Comparison of ENCODE assay signal across 27 cellular contexts in genomic region chr4:13922459-13922858, GRCh38.
DNase-seq lines count a peak whose midpoint lies in the region; ATAC-seq and TF ChIP-seq lines count a peak whose summit lies in the region.
"Had no signal": no experiment of that assay in that cellular context is flagged by ENCODE, and none has a peak within 500 bp of the region (broad histone marks: within the 10 kb centered on the region; RNA-seq: fewer than 3 reads in every experiment).

No MANE protein-coding gene starts in this region.

- H2AFZ ChIP-seq in MM.1S (ENCODE audit: low read length) (peak overlapping the region; percentile 38), mesenchymal stem cell (ENCODE audit: low read depth, low read length) (no peak overlapping the region), OCI-LY7 (ENCODE audit: low read length) (no peak overlapping the region)

- no peak overlapping the region for H4K91ac ChIP-seq in mesenchymal stem cell (ENCODE audit: low read length)

- DNase-seq in EH (ENCODE audit: low read depth): peak; percentile 27
- DNase-seq in MM.1S: peak; percentile 77
- DNase-seq in mesenchymal stem cell: no peak
- DNase-seq in OCI-LY7 (ENCODE audit: low spot score): no peak
- DNase-seq in effector memory CD4-positive, alpha-beta T cell: no peak
- DNase-seq in NCI-H2029 treated with DMSO at 0.1 percent for 48 hours (lab: John Stamatoyannopoulos, UW): no peak
- DNase-seq in H4 (ENCODE audit: low spot score): no peak
- DNase-seq: ACHN; activated CD4-positive, CD25-positive, alpha-beta regulatory T cell treated with anti-CD3 and anti-CD28 coated beads, Interleukin-2, amount 50 U/mL, for 72 hours; activated CD8-positive, alpha-beta T cell treated with anti-CD3 and anti-CD28 coated beads for 36 hours; activated effector memory CD4-positive, alpha-beta T cell treated with anti-CD3 and anti-CD28 coated beads, Interleukin-2, amount 50 U/mL, for 16 hours; activated T-cell treated with anti-CD3 and anti-CD28 coated beads for 4 hours; COR-L47; DND-41; effector CD8-positive, alpha-beta T cell; erythroblast; KBM-7; MV-4-11; natural killer cell; NCI-H2171; NCI-H510A treated with DMSO at 0.1 percent for 48 hours; pancreas; right cardiac atrium; SJCRH30 had no signal

- no TSS peak for BruUV-seq in OCI-LY7 (replicated peaks; lab: Mats Ljungman, UMichigan)

- H3F3A ChIP-seq in MM.1S (ENCODE audit: insufficient read depth, low read length): peaks cover 27% of the 10 kb centered on the region

- H3K9me2 ChIP-seq in MM.1S (replicated peaks; ENCODE audit: insufficient read depth, low read length): no peaks in the 10 kb centered on the region
- H3K9me2 ChIP-seq in OCI-LY7 (ENCODE audit: insufficient read depth, low read length): no peaks in the 10 kb centered on the region

- H2BK12ac ChIP-seq in mesenchymal stem cell (ENCODE audit: low read length in 2 of 2): no peak overlapping the region

- peak overlapping the region; percentile 93 for H3K4me2 ChIP-seq in MM.1S (ENCODE audit: low read depth, low read length)
- H3K4me2 ChIP-seq in mesenchymal stem cell (ENCODE audit: low read length, poor library complexity, severe bottlenecking): no peak overlapping the region
- no peak overlapping the region for H3K4me2 ChIP-seq in OCI-LY7 (ENCODE audit: low read length)
- H3K4me2 ChIP-seq: BLaER1 treated with 17β-estradiol and CSF1 and Interleukin-3, amounts not matched to agents 10 nM and 100 nM had no signal

- H3K36me3 ChIP-seq in MM.1S (replicated peaks; ENCODE audit: insufficient read depth, low read length) (no peaks in the 10 kb centered on the region), mesenchymal stem cell (ENCODE audit: control insufficient read depth in 1 of 2, insufficient read depth in 2 of 2, low read depth in 1 of 2, low read length in 2 of 2) (no peaks in the 10 kb centered on the region), OCI-LY7 (ENCODE audit: insufficient read depth, low read length) (no peaks in the 10 kb centered on the region)
- no peaks in the 10 kb centered on the region for H3K36me3 ChIP-seq in effector memory CD4-positive, alpha-beta T cell (ENCODE audit: control insufficient read depth, insufficient read depth, low read length)
- H3K36me3 ChIP-seq: adrenal gland; BLaER1 treated with 17β-estradiol and CSF1 and Interleukin-3, amounts not matched to agents 10 nM and 100 nM; pancreas; SJCRH30 had no signal

- intact Hi-C loops in OCI-LY7 (cut with micrococcal nuclease; ENCODE audit: unreplicated experiment): no loop called here

- 94% methylated on average over 2 of the region's 2 CpGs for WGBS in mesenchymal stem cell

- H3K23ac ChIP-seq in mesenchymal stem cell (ENCODE audit: low read length in 2 of 2): no peak overlapping the region

- H3K9me3 ChIP-seq in MM.1S (replicated peaks; ENCODE audit: insufficient read depth, low read length) (no peaks in the 10 kb centered on the region), mesenchymal stem cell (ENCODE audit: control insufficient read depth, low read length) (no peaks in the 10 kb centered on the region), OCI-LY7 (ENCODE audit: low read length) (no peaks in the 10 kb centered on the region)
- no peaks in the 10 kb centered on the region for H3K9me3 ChIP-seq in effector memory CD4-positive, alpha-beta T cell (ENCODE audit: control insufficient read depth, low read length)
- H3K9me3 ChIP-seq: adrenal gland, pancreas, SJCRH30 had no signal

- H3K4me1 ChIP-seq in MM.1S (ENCODE audit: low read length) (peaks cover 41% of the 10 kb centered on the region), mesenchymal stem cell (ENCODE audit: control insufficient read depth, insufficient read depth, low read depth, low read length) (peaks cover 11% of the 10 kb centered on the region), OCI-LY7 (ENCODE audit: insufficient read depth, low read length, poor library complexity, severe bottlenecking) (no peaks in the 10 kb centered on the region)
- no peaks in the 10 kb centered on the region for H3K4me1 ChIP-seq in effector memory CD4-positive, alpha-beta T cell (ENCODE audit: control insufficient read depth, insufficient read depth, low read length, poor library complexity, severe bottlenecking)
- H3K4me1 ChIP-seq: pancreas, SJCRH30 had no signal

- H2BK120ac ChIP-seq in mesenchymal stem cell (ENCODE audit: low read depth, low read length): no peak overlapping the region

- H3K27me3 ChIP-seq in MM.1S (replicated peaks; ENCODE audit: insufficient read depth, low read length) (no peaks in the 10 kb centered on the region), mesenchymal stem cell (ENCODE audit: control insufficient read depth in 1 of 2, insufficient read depth in 1 of 2, low read length in 2 of 2) (no peaks in the 10 kb centered on the region)
- H3K27me3 ChIP-seq in effector memory CD4-positive, alpha-beta T cell (replicated peaks; ENCODE audit: control insufficient read depth, insufficient read depth, low read length, poor library complexity, severe bottlenecking): no peaks in the 10 kb centered on the region
- H3K27me3 ChIP-seq: adrenal gland; BLaER1 treated with 17β-estradiol and CSF1 and Interleukin-3, amounts not matched to agents 10 nM and 100 nM; pancreas; SJCRH30 had no signal

- H2BK15ac ChIP-seq in mesenchymal stem cell (ENCODE audit: low read depth, poor library complexity, severe bottlenecking): no peak overlapping the region

- TF ChIP-seq CTCF in MM.1S (IDR thresholded peaks at IDR 0.05; ENCODE audit: low read length) (no peak), OCI-LY7 (conservative IDR thresholded peaks at IDR 0.05; ENCODE audit: low read length) (no peak)

- H3K4ac ChIP-seq in mesenchymal stem cell (ENCODE audit: low read depth in 1 of 2, low read length in 2 of 2): peak overlapping the region in 1 of 2 experiments; percentile 38

- no peak overlapping the region for H2BK5ac ChIP-seq in mesenchymal stem cell (ENCODE audit: low read depth, low read length, poor library complexity, severe bottlenecking)

- H4K8ac ChIP-seq in mesenchymal stem cell (ENCODE audit: low read length): no peak overlapping the region

- H4K20me1 ChIP-seq in MM.1S (ENCODE audit: insufficient read depth, low read length) (no peaks in the 10 kb centered on the region), OCI-LY7 (ENCODE audit: insufficient read depth, low read length) (no peaks in the 10 kb centered on the region)
- H4K20me1 ChIP-seq: BLaER1 treated with 17β-estradiol and CSF1 and Interleukin-3, amounts not matched to agents 10 nM and 100 nM had no signal

- POLR2A ChIA-PET in OCI-LY7 (lab: Charles Lee): no interaction called here

- no peak overlapping the region for H3K18ac ChIP-seq in mesenchymal stem cell (ENCODE audit: low read depth in 1 of 2, low read length in 2 of 2)

- no peak overlapping the region for H3K14ac ChIP-seq in mesenchymal stem cell (ENCODE audit: low read length in 2 of 2)

- peak; percentile 48 for ATAC-seq in GM21367 (IDR thresholded peaks at IDR 0.05; ENCODE audit: unreplicated experiment)
- ATAC-seq: activated CD8-positive, alpha-beta T cell treated with anti-CD3 and anti-CD28 coated beads for 36 hours; natural killer cell; pancreas; right cardiac atrium had no signal

- CTCF ChIA-PET in OCI-LY7 (lab: Charles Lee; ENCODE audit: unreplicated experiment): no interaction called here

- H2AK5ac ChIP-seq in mesenchymal stem cell (ENCODE audit: low read length, severe bottlenecking): peak overlapping the region; percentile 98

- H3K27ac ChIP-seq in MM.1S (ENCODE audit: low read length) (peak overlapping the region; percentile 97), mesenchymal stem cell (ENCODE audit: low read length, poor library complexity, severe bottlenecking) (peak overlapping the region; percentile 89), OCI-LY7 (ENCODE audit: low read depth, low read length, poor library complexity, severe bottlenecking) (no peak overlapping the region)
- no peak overlapping the region for H3K27ac ChIP-seq in effector memory CD4-positive, alpha-beta T cell (ENCODE audit: insufficient read depth, low read length, poor library complexity, severe bottlenecking)
- H3K27ac ChIP-seq: adrenal gland; BLaER1 treated with 17β-estradiol and CSF1 and Interleukin-3, amounts not matched to agents 10 nM and 100 nM; pancreas; SJCRH30 had no signal

- H3K79me2 ChIP-seq in MM.1S (ENCODE audit: low read length): no peaks in the 10 kb centered on the region
- no peaks in the 10 kb centered on the region for H3K79me2 ChIP-seq in OCI-LY7 (ENCODE audit: insufficient read depth, low read depth, low read length)

- H3K4me3 ChIP-seq in MM.1S (ENCODE audit: low read length) (peak overlapping the region; percentile 39), mesenchymal stem cell (ENCODE audit: insufficient read depth in 1 of 2, low read depth in 1 of 2, low read length in 2 of 2) (no peak overlapping the region), OCI-LY7 (ENCODE audit: low read depth, low read length, poor library complexity, severe bottlenecking) (no peak overlapping the region)
- no peak overlapping the region for H3K4me3 ChIP-seq in effector memory CD4-positive, alpha-beta T cell (ENCODE audit: insufficient read depth, low read depth, low read length, poor library complexity, severe bottlenecking)
- H3K4me3 ChIP-seq: adrenal gland; BLaER1 treated with 17β-estradiol and CSF1 and Interleukin-3, amounts not matched to agents 10 nM and 100 nM; pancreas; SJCRH30 had no signal

- peaks cover 2% of the 10 kb centered on the region for H3K79me1 ChIP-seq in mesenchymal stem cell (replicated peaks; ENCODE audit: low read length, poor library complexity, severe bottlenecking)

- peak overlapping the region; percentile 71 for H3K9ac ChIP-seq in MM.1S (ENCODE audit: low read length)
- H3K9ac ChIP-seq in mesenchymal stem cell (ENCODE audit: low read length): peak overlapping the region; percentile 82
- H3K9ac ChIP-seq: BLaER1 treated with 17β-estradiol and CSF1 and Interleukin-3, amounts not matched to agents 10 nM and 100 nM had no signal

Comparison
In these comparisons a context has a peak if more than half of its experiments do, and no peak if none do; other contexts are left out.
1. DNase-seq: peak in EH (single experiment) and MM.1S (single experiment); none in mesenchymal stem cell (single experiment), OCI-LY7 (single experiment), effector memory CD4-positive, alpha-beta T cell (0 of 3), NCI-H2029 treated with DMSO at 0.1 percent for 48 hours (single experiment) and H4 (single experiment).
2. H3K27ac ChIP-seq: peak in MM.1S (single experiment) and mesenchymal stem cell (single experiment); none in OCI-LY7 (single experiment) and effector memory CD4-positive, alpha-beta T cell (single experiment).